Comparison of ENCODE assay signal across 33 cellular contexts in genomic region chr12:116474899-116475298, GRCh38.
"Had no signal": no experiment of that assay in that cellular context is flagged by ENCODE, and none has a peak within 500 bp of the region (broad histone marks: within the 10 kb centered on the region; RNA-seq: fewer than 3 reads in every experiment).

No MANE protein-coding gene starts in this region.

- H3K9ac ChIP-seq: KMS-11 had no signal

- H3K4me2 ChIP-seq: KMS-11 had no signal

- H3K4me3 ChIP-seq: MG63 had no signal

- H3K27me3 ChIP-seq: MG63 had no signal

- H3K36me3 ChIP-seq: MG63 had no signal

- DNase-seq: Karpas-422, Kasumi-1, MG63, MM.1S, MV-4-11, NCI-H1048, NCI-H1092, NCI-H1092 treated with DMSO at 0.1 percent for 48 hours, NCI-H1105, NCI-H1105 treated with DMSO at 0.1 percent for 48 hours, NCI-H1417, NCI-H1417 treated with DMSO at 0.1 percent for 48 hours, NCI-H1436, NCI-H1436 treated with DMSO at 0.1 percent for 48 hours, NCI-H146, NCI-H1694, NCI-H1694 treated with DMSO at 0.1 percent for 48 hours, NCI-H187, NCI-H187 treated with DMSO at 0.1 percent for 48 hours, NCI-H1930, NCI-H2029, NCI-H2029 treated with DMSO at 0.1 percent for 48 hours, NCI-H2081, NCI-H2081 treated with DMSO at 0.1 percent for 48 hours, NCI-H2107, NCI-H2171, NCI-H2171 treated with DMSO at 0.1 percent for 48 hours, NCI-H2227 treated with DMSO at 0.1 percent for 48 hours, NCI-H345, NCI-H446, NCI-H446 treated with DMSO at 0.1 percent for 48 hours, NCI-H510A had no signal

- H3K27ac ChIP-seq: KMS-11 had no signal
